In genomic region chr6:158347335-158347734, GRCh38 we compare ENCODE assay signal across 18 cellular contexts.
"Had no signal": no experiment of that assay in that cellular context is flagged by ENCODE, and none has a peak within 500 bp of the region (broad histone marks: within the 10 kb centered on the region; RNA-seq: fewer than 3 reads in every experiment).

No MANE protein-coding gene starts in this region.

- DNase-seq: activated CD4-positive, alpha-beta T cell treated with anti-CD3 and anti-CD28 coated beads for 4 hours; activated CD8-positive, alpha-beta memory T cell treated with anti-CD3 and anti-CD28 coated beads, Interleukin-2, amount 50 U/mL, for 48 hours; activated CD8-positive, alpha-beta T cell treated with anti-CD3 and anti-CD28 coated beads, Interleukin-2, amount 10 ng/mL, durations not matched to agents 7 days and 5 days; activated naive CD8-positive, alpha-beta T cell treated with anti-CD3 and anti-CD28 coated beads, Interleukin-2, amount 10 ng/mL, durations not matched to agents 7 days and 5 days; central memory CD4-positive, alpha-beta T cell; foreskin melanocyte; heart left ventricle; kidney glomerular epithelial cell; posterior cingulate gyrus; spleen; stimulated activated CD4-positive, alpha-beta T cell treated with anti-CD3 and anti-CD28 coated beads, Interleukin-1b, Interleukin-23, amount 100 ng/mL, for 48 hours; substantia nigra; transverse colon had no signal

- H3K9me3 ChIP-seq: esophagus muscularis mucosa had no signal

- ATAC-seq: activated CD8-positive, alpha-beta T cell treated with anti-CD3 and anti-CD28 coated beads, Interleukin-2, amount 10 ng/mL, durations not matched to agents 7 days and 5 days; heart left ventricle; sciatic nerve; stimulated activated memory B cell treated with anti-CD40 and anti-IgM and Interleukin-4, amounts not matched to agents 10 μg/mL and 1 μg/mL and 100 μg/mL, for 72 hours had no signal

- H3K4me3 ChIP-seq: ascending aorta, esophagus muscularis mucosa, heart left ventricle, neural progenitor cell, spleen, transverse colon had no signal
